ENCODE assay signal across 10 cellular contexts in genomic region chr11:33475999-33476398, GRCh38.
A peak's percentile ranks its signal among the peaks of the same experiment; 100 is the strongest.
DNase-seq lines count a peak whose midpoint lies in the region; ATAC-seq and TF ChIP-seq lines count a peak whose summit lies in the region.
"Had no signal": no experiment of that assay in that cellular context is flagged by ENCODE, and none has a peak within 500 bp of the region (broad histone marks: within the 10 kb centered on the region; RNA-seq: fewer than 3 reads in every experiment).

No MANE protein-coding gene starts in this region.

- TF ChIP-seq CTCF in BE2C (IDR thresholded peaks at IDR 0.05; ENCODE audit: low read depth, low read length): no peak

- no peak overlapping the region for H3K4me3 ChIP-seq in BE2C (ENCODE audit: low read depth, low read length)

- H3K36me3 ChIP-seq in BE2C: no peaks in the 10 kb centered on the region

- H3K9me3 ChIP-seq in BE2C: no peaks in the 10 kb centered on the region
- H3K9me3 ChIP-seq: Caco-2 had no signal

- DNase-seq in BE2C: peak; percentile 4
- DNase-seq in NCI-H1105 (lab: John Stamatoyannopoulos, UW): peak; percentile 92
- peak in 36 of 58 donors; percentile 3 to 77 (median 28) for DNase-seq in anterior cingulate cortex (lab: John Stamatoyannopoulos, UW)
- DNase-seq in left lobe of liver (ENCODE audit: low spot score): no peak
- DNase-seq in SKM-1 (lab: John Stamatoyannopoulos, UW; ENCODE audit: unreplicated experiment): no peak
- no peak for DNase-seq in T-helper 9 cell
- no peak for DNase-seq in DMS114 treated with DMSO at 0.1 percent for 48 hours (lab: John Stamatoyannopoulos, UW; ENCODE audit: unreplicated experiment)
- DNase-seq: activated CD4-positive, alpha-beta T cell treated with anti-CD3 and anti-CD28 coated beads, Interleukin-2, amount 50 U/mL, for 48 hours; Caco-2 had no signal

- no peaks in the 10 kb centered on the region for H3K27me3 ChIP-seq in BE2C

- ATAC-seq in left lobe of liver (peak; percentile 17), GM18498 (IDR thresholded peaks at IDR 0.05; ENCODE audit: unreplicated experiment) (no peak)

- no peaks in the 10 kb centered on the region for H3K4me1 ChIP-seq in BE2C
- H3K4me1 ChIP-seq: Caco-2 had no signal

Comparison
In these comparisons a context has a peak if more than half of its experiments do, and no peak if none do; other contexts are left out.
1. DNase-seq: peak in BE2C (single experiment), NCI-H1105 (single experiment) and anterior cingulate cortex (36 of 58); none in left lobe of liver (single experiment), SKM-1 (single experiment), T-helper 9 cell (single experiment) and DMS114 treated with DMSO at 0.1 percent for 48 hours (single experiment).